ENCODE assay signal across 8 cellular contexts in genomic region chr5:11182441-11183080, GRCh38.
A peak's percentile ranks its signal among the peaks of the same experiment; 100 is the strongest.
DNase-seq lines count a peak whose midpoint lies in the region; ATAC-seq, FAIRE-seq and TF ChIP-seq lines count a peak whose summit lies in the region.

No MANE protein-coding gene starts in this region.

- no peaks in the 10 kb centered on the region for H3K79me2 ChIP-seq in hepatocyte

- H3K27ac Mint-ChIP-seq in activated CD8-positive, alpha-beta T cell treated with anti-CD3 and anti-CD28 coated beads for 36 hours = no peak overlapping the region
- no peak overlapping the region for H3K27ac Mint-ChIP-seq in activated CD8-positive, alpha-beta T cell treated with anti-CD3 and anti-CD28 coated beads, Interleukin-2, amount 10 ng/mL, durations not matched to agents 7 days and 5 days
- H3K27ac Mint-ChIP-seq in activated naive CD4-positive, alpha-beta T cell treated with anti-CD3 and anti-CD28 coated beads, Interleukin-2, amount 50 U/mL, for 72 hours = no peak overlapping the region

- TF ChIP-seq POLR2A in prostate gland (IDR thresholded peaks at IDR 0.05) = no peak

- TF ChIP-seq CTCF in activated CD8-positive, alpha-beta T cell treated with anti-CD3 and anti-CD28 coated beads for 36 hours (IDR thresholded peaks at IDR 0.05) = peak; percentile 23
- TF ChIP-seq CTCF in hepatocyte (IDR thresholded peaks at IDR 0.05; ENCODE audit: poor library complexity) (peak; percentile 57), prostate gland (IDR thresholded peaks at IDR 0.05) (peak in 1 of 4 experiments; percentile 23)

- H3K4me1 ChIP-seq in hepatocyte (ENCODE audit: insufficient read depth) = no peaks in the 10 kb centered on the region
- H3K4me1 ChIP-seq in prostate gland (replicated peaks) = no peaks in the 10 kb centered on the region

- H3K9me3 Mint-ChIP-seq in activated CD8-positive, alpha-beta T cell treated with anti-CD3 and anti-CD28 coated beads for 36 hours = no peaks in the 10 kb centered on the region
- H3K9me3 Mint-ChIP-seq in activated CD8-positive, alpha-beta T cell treated with anti-CD3 and anti-CD28 coated beads, Interleukin-2, amount 10 ng/mL, durations not matched to agents 7 days and 5 days (ENCODE audit: insufficient read depth) = no peaks in the 10 kb centered on the region
- H3K9me3 Mint-ChIP-seq in activated naive CD4-positive, alpha-beta T cell treated with anti-CD3 and anti-CD28 coated beads, Interleukin-2, amount 50 U/mL, for 72 hours = no peaks in the 10 kb centered on the region

- no peaks in the 10 kb centered on the region for H3K4me1 Mint-ChIP-seq in activated CD8-positive, alpha-beta T cell treated with anti-CD3 and anti-CD28 coated beads for 36 hours (ENCODE audit: low read depth)
- H3K4me1 Mint-ChIP-seq in activated CD8-positive, alpha-beta T cell treated with anti-CD3 and anti-CD28 coated beads, Interleukin-2, amount 10 ng/mL, durations not matched to agents 7 days and 5 days (ENCODE audit: low read depth) = no peaks in the 10 kb centered on the region

- CTCF ChIA-PET in activated CD8-positive, alpha-beta T cell treated with anti-CD3 and anti-CD28 coated beads for 36 hours (lab: Charles Lee) = interaction anchor here (1.0 kb wide), 1 partner anchor 9 kb away, joined by 4 read pairs; no protein-coding TSS in a partner anchor
- CTCF ChIA-PET in activated CD8-positive, alpha-beta T cell treated with anti-CD3 and anti-CD28 coated beads, Interleukin-2, amount 10 ng/mL, durations not matched to agents 7 days and 5 days (lab: Charles Lee) = no interaction called here

- H3K4me3 Mint-ChIP-seq in activated CD8-positive, alpha-beta T cell treated with anti-CD3 and anti-CD28 coated beads for 36 hours = no peak overlapping the region
- no peak overlapping the region for H3K4me3 Mint-ChIP-seq in activated CD8-positive, alpha-beta T cell treated with anti-CD3 and anti-CD28 coated beads, Interleukin-2, amount 10 ng/mL, durations not matched to agents 7 days and 5 days

- no peaks in the 10 kb centered on the region for H3K36me3 Mint-ChIP-seq in activated CD8-positive, alpha-beta T cell treated with anti-CD3 and anti-CD28 coated beads for 36 hours (ENCODE audit: low read depth)
- H3K36me3 Mint-ChIP-seq in activated CD8-positive, alpha-beta T cell treated with anti-CD3 and anti-CD28 coated beads, Interleukin-2, amount 10 ng/mL, durations not matched to agents 7 days and 5 days (ENCODE audit: low read depth) = no peaks in the 10 kb centered on the region
- no peaks in the 10 kb centered on the region for H3K36me3 Mint-ChIP-seq in activated naive CD4-positive, alpha-beta T cell treated with anti-CD3 and anti-CD28 coated beads, Interleukin-2, amount 50 U/mL, for 72 hours

- H3K27me3 Mint-ChIP-seq in activated CD8-positive, alpha-beta T cell treated with anti-CD3 and anti-CD28 coated beads for 36 hours = peaks cover 2% of the 10 kb centered on the region
- H3K27me3 Mint-ChIP-seq in activated CD8-positive, alpha-beta T cell treated with anti-CD3 and anti-CD28 coated beads, Interleukin-2, amount 10 ng/mL, durations not matched to agents 7 days and 5 days (ENCODE audit: low read depth) = no peaks in the 10 kb centered on the region

- H3K9me2 ChIP-seq in hepatocyte (replicated peaks; ENCODE audit: insufficient read depth) = no peaks in the 10 kb centered on the region

- 81% methylated on average over 3 of the region's 3 CpGs for WGBS in hepatocyte (ENCODE audit: low lambda C conversion rate, missing lambda C conversion rate)
- 64% methylated on average over 3 of the region's 3 CpGs for WGBS in prostate gland

- no peak overlapping the region for H3K4me2 ChIP-seq in hepatocyte

- peak; percentile 13 for ATAC-seq in activated CD8-positive, alpha-beta T cell treated with anti-CD3 and anti-CD28 coated beads for 36 hours
- no peak for ATAC-seq in activated CD8-positive, alpha-beta T cell treated with anti-CD3 and anti-CD28 coated beads, Interleukin-2, amount 10 ng/mL, durations not matched to agents 7 days and 5 days
- no peak for ATAC-seq in activated naive CD4-positive, alpha-beta T cell treated with anti-CD3 and anti-CD28 coated beads, Interleukin-2, amount 50 U/mL, for 72 hours

- FAIRE-seq in HTR-8/SVneo (lab: Jason Lieb, UNC) = peak; percentile 31

- H2AFZ ChIP-seq in hepatocyte = no peak overlapping the region

- H3K9me3 ChIP-seq in hepatocyte (ENCODE audit: low read depth) (no peaks in the 10 kb centered on the region), prostate gland (no peaks in the 10 kb centered on the region)

- intact Hi-C loops in activated CD8-positive, alpha-beta T cell treated with anti-CD3 and anti-CD28 coated beads for 36 hours (cut with micrococcal nuclease) = no loop called here
- intact Hi-C loops in prostate gland (cut with DNase I) = no loop called here

- H3K27me3 ChIP-seq in hepatocyte (no peaks in the 10 kb centered on the region), prostate gland (replicated peaks; ENCODE audit: insufficient read depth) (no peaks in the 10 kb centered on the region)

- no peak overlapping the region for H3K4me3 ChIP-seq in hepatocyte
- no peak overlapping the region for H3K4me3 ChIP-seq in prostate gland

- H3K27ac ChIP-seq in hepatocyte (no peak overlapping the region), prostate gland (no peak overlapping the region)

- POLR2A ChIA-PET in activated CD8-positive, alpha-beta T cell treated with anti-CD3 and anti-CD28 coated beads for 36 hours (lab: Charles Lee) = no interaction called here
- POLR2A ChIA-PET in activated CD8-positive, alpha-beta T cell treated with anti-CD3 and anti-CD28 coated beads, Interleukin-2, amount 10 ng/mL, durations not matched to agents 7 days and 5 days (lab: Charles Lee) = no interaction called here

- no peaks in the 10 kb centered on the region for H4K20me1 ChIP-seq in hepatocyte (ENCODE audit: insufficient read depth, poor library complexity, severe bottlenecking)

- no peaks in the 10 kb centered on the region for H3K36me3 ChIP-seq in hepatocyte (replicated peaks; ENCODE audit: insufficient read depth, low read depth)
- no peaks in the 10 kb centered on the region for H3K36me3 ChIP-seq in prostate gland

- DNase-seq in activated CD8-positive, alpha-beta T cell treated with anti-CD3 and anti-CD28 coated beads for 36 hours = no peak
- DNase-seq in activated CD8-positive, alpha-beta T cell treated with anti-CD3 and anti-CD28 coated beads, Interleukin-2, amount 10 ng/mL, durations not matched to agents 7 days and 5 days = no peak
- DNase-seq in HTR-8/SVneo (ENCODE audit: insufficient read length, low spot score) = peak; percentile 48
- DNase-seq in SK-N-DZ (ENCODE audit: low spot score) = peak; percentile 46
- peak; percentile 60 for DNase-seq in hepatocyte (ENCODE audit: low spot score)
- DNase-seq in prostate gland (ENCODE audit: low spot score) = no peak
- no peak for DNase-seq in activated naive CD4-positive, alpha-beta T cell treated with anti-CD3 and anti-CD28 coated beads, Interleukin-2, amount 50 U/mL, for 72 hours (ENCODE audit: low spot score in 2 of 2)
- no peak for DNase-seq in KG1 (lab: John Stamatoyannopoulos, UW)

Comparison
In these comparisons a context has a peak if more than half of its experiments do, and no peak if none do; other contexts are left out.
1. DNase-seq: peak in HTR-8/SVneo (single experiment), SK-N-DZ (single experiment) and hepatocyte (single experiment); none in activated CD8-positive, alpha-beta T cell treated with anti-CD3 and anti-CD28 coated beads for 36 hours (single experiment), activated CD8-positive, alpha-beta T cell treated with anti-CD3 and anti-CD28 coated beads, Interleukin-2, amount 10 ng/mL, durations not matched to agents 7 days and 5 days (single experiment), prostate gland (single experiment), activated naive CD4-positive, alpha-beta T cell treated with anti-CD3 and anti-CD28 coated beads, Interleukin-2, amount 50 U/mL, for 72 hours (0 of 2) and KG1 (single experiment).